In the genomic region with DNA sequence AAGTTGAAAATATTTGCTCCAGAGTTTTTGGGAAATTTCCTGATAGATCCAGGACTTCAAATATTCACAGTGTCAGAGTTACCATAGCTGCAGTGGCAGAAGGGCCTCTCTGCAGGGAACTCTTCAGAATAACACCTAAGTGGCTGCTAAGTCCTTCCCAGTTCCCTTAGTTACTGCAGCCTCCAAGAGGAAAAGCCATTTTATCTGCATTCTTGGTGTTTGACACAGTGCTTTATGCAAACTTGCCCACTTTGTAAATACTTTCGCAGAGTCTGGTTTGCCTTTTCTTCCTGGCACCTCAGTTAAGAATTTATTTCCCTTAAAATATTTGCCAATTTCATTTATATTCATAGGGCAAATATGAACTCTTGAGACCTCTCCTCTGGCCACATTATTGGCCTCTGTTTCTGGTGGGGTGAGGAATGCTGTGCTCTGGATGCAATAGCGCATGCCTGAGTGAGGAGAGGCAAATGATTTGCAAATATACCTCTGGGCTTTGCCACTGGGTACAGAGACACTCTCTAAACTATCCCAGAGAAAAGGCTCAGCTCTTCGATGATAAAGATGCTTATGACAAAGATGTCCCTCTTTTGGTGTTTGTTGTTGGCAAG, we compare ENCODE assay signal across 19 cellular contexts.
"Had no signal": no experiment of that assay in that cellular context is flagged by ENCODE, and none has a peak within 500 bp of the region (broad histone marks: within the 10 kb centered on the region; RNA-seq: fewer than 3 reads in every experiment).

No MANE protein-coding gene starts in this region.

- H3K4me3 ChIP-seq: suprapubic skin had no signal

- H3K36me3 Mint-ChIP-seq: activated naive CD4-positive, alpha-beta T cell treated with anti-CD3 and anti-CD28 coated beads, Interleukin-2, amount 50 U/mL, for 72 hours; brain had no signal

- H3K27me3 ChIP-seq: suprapubic skin had no signal

- H3K27me3 Mint-ChIP-seq: brain; stimulated activated naive CD8-positive, alpha-beta T cell treated with anti-CD3 and anti-CD28 coated beads, Interleukin-15, Interleukin-2, amounts not matched to agents 100 ng/mL and 50 ng/mL, for 24 hours had no signal

- H3K4me1 ChIP-seq: suprapubic skin had no signal

- H3K36me3 ChIP-seq: suprapubic skin, WERI-Rb-1 had no signal

- H3K4me3 Mint-ChIP-seq: activated T-helper 1 cell treated with anti-CD3 and anti-CD28 coated beads, Interleukin-12 subunit alpha, Interleukin-12 subunit beta, Interleukin-2, Interleukin-4 antibody, amounts not matched to agents 30 ng/mL and 10 ng/mL and 1 ng/mL, durations not matched to agents 14 hours and 24 hours and 36 hours; brain; nephron; stimulated activated naive CD8-positive, alpha-beta T cell treated with anti-CD3 and anti-CD28 coated beads, Interleukin-15, Interleukin-2, amounts not matched to agents 100 ng/mL and 50 ng/mL, for 24 hours had no signal

- H3K4me1 Mint-ChIP-seq: brain, nephron had no signal

- ATAC-seq: activated naive CD4-positive, alpha-beta T cell treated with anti-CD3 and anti-CD28 coated beads, Interleukin-2, amount 50 U/mL, for 72 hours had no signal

- H3K9me3 Mint-ChIP-seq: activated naive CD4-positive, alpha-beta T cell treated with anti-CD3 and anti-CD28 coated beads, Interleukin-2, amount 50 U/mL, for 72 hours; activated T-helper 1 cell treated with anti-CD3 and anti-CD28 coated beads, Interleukin-12 subunit alpha, Interleukin-12 subunit beta, Interleukin-2, Interleukin-4 antibody, amounts not matched to agents 30 ng/mL and 10 ng/mL and 1 ng/mL, durations not matched to agents 14 hours and 24 hours and 36 hours; stimulated activated naive CD8-positive, alpha-beta T cell treated with anti-CD3 and anti-CD28 coated beads, Interleukin-15, Interleukin-2, amounts not matched to agents 100 ng/mL and 50 ng/mL, for 24 hours had no signal

- H3K27ac Mint-ChIP-seq: activated naive CD4-positive, alpha-beta T cell treated with anti-CD3 and anti-CD28 coated beads, Interleukin-2, amount 50 U/mL, for 72 hours; activated T-helper 1 cell treated with anti-CD3 and anti-CD28 coated beads, Interleukin-12 subunit alpha, Interleukin-12 subunit beta, Interleukin-2, Interleukin-4 antibody, amounts not matched to agents 30 ng/mL and 10 ng/mL and 1 ng/mL, durations not matched to agents 14 hours and 24 hours and 36 hours; brain; nephron; stimulated activated naive CD8-positive, alpha-beta T cell treated with anti-CD3 and anti-CD28 coated beads, Interleukin-15, Interleukin-2, amounts not matched to agents 100 ng/mL and 50 ng/mL, for 24 hours had no signal

- DNase-seq: activated CD4-positive, alpha-beta T cell treated with anti-CD3 and anti-CD28 coated beads, Interleukin-2, amount 50 U/mL, for 48 hours; activated gamma-delta T cell treated with Interleukin-2 at 50 U/mL for 16 hours; activated T-cell treated with anti-CD3 and anti-CD28 coated beads for 4 hours; caudate nucleus; erythroblast; foreskin melanocyte; head of caudate nucleus; kidney glomerular epithelial cell; nucleus accumbens; posterior cingulate gyrus; SW 1271; T-helper 2 cell; WERI-Rb-1 had no signal

- H3K27ac ChIP-seq: suprapubic skin, WERI-Rb-1 had no signal
